14 cellular contexts compared by ENCODE assay signal in genomic region chrX:102846544-102847236, GRCh38.
A peak's percentile ranks its signal among the peaks of the same experiment; 100 is the strongest.
DNase-seq lines count a peak whose midpoint lies in the region; ATAC-seq, FAIRE-seq and TF ChIP-seq lines count a peak whose summit lies in the region.
"Had no signal": no experiment of that assay in that cellular context is flagged by ENCODE, and none has a peak within 500 bp of the region (broad histone marks: within the 10 kb centered on the region; RNA-seq: fewer than 3 reads in every experiment).

No MANE protein-coding gene starts in this region.

- no peak overlapping the region for H3K4me2 ChIP-seq in osteoblast (ENCODE audit: insufficient read depth, low read length)

- no peak for TF ChIP-seq CTCF in bronchial epithelial cell (IDR thresholded peaks at IDR 0.05; ENCODE audit: insufficient read depth, low read length, severe bottlenecking)
- no peak for TF ChIP-seq CTCF in osteoblast (IDR thresholded peaks at IDR 0.05; ENCODE audit: extremely low read depth, low read depth, low read length)
- no peak for TF ChIP-seq CTCF in D721Med (IDR thresholded peaks at IDR 0.05; ENCODE audit: insufficient read depth, missing control alignments)

- FAIRE-seq in RCC 7860 (lab: Jason Lieb, UNC), result peak; percentile 42
- FAIRE-seq in bronchial epithelial cell (lab: Jason Lieb, UNC), result no peak
- FAIRE-seq in D721Med (lab: Jason Lieb, UNC), result no peak
- FAIRE-seq: colon had no signal

- in situ Hi-C loops in KBM-7 (cut with MboI; ENCODE audit: low pct_unique_long_range_greater_than_20kb, low sequenced_read_pairs), result no loop called here

- H3K27me3 ChIP-seq in bronchial epithelial cell (ENCODE audit: control insufficient read depth, insufficient read depth, low read length) (no peaks in the 10 kb centered on the region), osteoblast (ENCODE audit: insufficient read depth, low read length) (no peaks in the 10 kb centered on the region)
- H3K27me3 ChIP-seq: stomach had no signal

- no peaks in the 10 kb centered on the region for H3K9me3 ChIP-seq in osteoblast (ENCODE audit: low read depth, low read length)
- H3K9me3 ChIP-seq: heart right ventricle, stomach had no signal

- H2AFZ ChIP-seq in osteoblast (ENCODE audit: low read length), result no peak overlapping the region

- H3K79me2 ChIP-seq in osteoblast (ENCODE audit: insufficient read depth, low read length), result no peaks in the 10 kb centered on the region

- H3K4me1 ChIP-seq in osteoblast (ENCODE audit: insufficient read depth, low read length), result peaks cover 4% of the 10 kb centered on the region
- H3K4me1 ChIP-seq: heart right ventricle, stomach had no signal

- H3K36me3 ChIP-seq in bronchial epithelial cell (ENCODE audit: control insufficient read depth, insufficient read depth, low read length), result no peaks in the 10 kb centered on the region
- H3K36me3 ChIP-seq in osteoblast (ENCODE audit: insufficient read depth, low read length), result no peaks in the 10 kb centered on the region

- peak; percentile 50 for DNase-seq in EH (ENCODE audit: low read depth)
- peak; percentile 42 for DNase-seq in RCC 7860 (ENCODE audit: low spot score)
- peak; percentile 22 for DNase-seq in bronchial epithelial cell (ENCODE audit: low read depth)
- no peak for DNase-seq in osteoblast (ENCODE audit: insufficient read length, low spot score, missing footprints)
- DNase-seq in KBM-7, result no peak
- DNase-seq in D721Med (ENCODE audit: insufficient read length, low spot score), result no peak
- DNase-seq in GM19240 (ENCODE audit: insufficient read length, low spot score), result no peak
- DNase-seq: heart right ventricle, MV-4-11, NCI-H748 treated with DMSO at 0.1 percent for 48 hours, stomach had no signal

- H3K4me3 ChIP-seq in bronchial epithelial cell (ENCODE audit: low read depth, low read length) (no peak overlapping the region), osteoblast (ENCODE audit: insufficient read depth, low read length) (no peak overlapping the region)
- H3K4me3 ChIP-seq: heart right ventricle, stomach had no signal

- ATAC-seq in HG02610 (IDR thresholded peaks at IDR 0.05; ENCODE audit: unreplicated experiment), result no peak
- ATAC-seq: heart right ventricle had no signal

- no peaks in the 10 kb centered on the region for H4K20me1 ChIP-seq in osteoblast (ENCODE audit: insufficient read depth, low read length)

- peak overlapping the region; percentile 41 for H3K27ac ChIP-seq in osteoblast (ENCODE audit: low read depth, low read length)
- H3K27ac ChIP-seq: heart right ventricle, stomach, VCaP had no signal

Comparison
In these comparisons a context has a peak if more than half of its experiments do, and no peak if none do; other contexts are left out.
1. DNase-seq: peak in EH (single experiment), RCC 7860 (single experiment) and bronchial epithelial cell (single experiment); none in osteoblast (single experiment), KBM-7 (single experiment), D721Med (single experiment) and GM19240 (single experiment).